ENCODE assay signal across 1 cellular context in the genomic region with DNA sequence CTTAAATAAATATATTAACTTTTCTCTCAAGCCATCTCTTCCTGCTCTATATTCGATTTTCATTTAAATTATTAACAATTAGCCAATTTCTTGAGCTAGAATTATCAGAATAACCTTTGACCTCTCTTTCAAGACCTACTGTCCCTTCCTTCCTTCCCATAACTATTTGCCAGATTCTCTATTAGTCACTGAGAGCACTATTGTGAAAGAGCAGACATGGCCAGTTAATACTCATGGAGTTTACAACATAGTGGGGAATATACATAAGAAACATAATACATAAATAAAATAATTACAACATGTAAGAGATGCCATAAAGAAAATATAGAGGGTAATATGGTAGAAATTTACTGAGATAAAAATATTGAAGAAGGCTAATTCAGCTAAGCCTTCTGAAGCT.
TF ChIP-seq lines count a peak whose summit lies in the region.

No MANE protein-coding gene starts in this region.

TF ChIP-seq in HepG2, 621 proteins besides CTCF, POLR2A, EP300 and RAD21:
- TF ChIP-seq, protein P1, sequence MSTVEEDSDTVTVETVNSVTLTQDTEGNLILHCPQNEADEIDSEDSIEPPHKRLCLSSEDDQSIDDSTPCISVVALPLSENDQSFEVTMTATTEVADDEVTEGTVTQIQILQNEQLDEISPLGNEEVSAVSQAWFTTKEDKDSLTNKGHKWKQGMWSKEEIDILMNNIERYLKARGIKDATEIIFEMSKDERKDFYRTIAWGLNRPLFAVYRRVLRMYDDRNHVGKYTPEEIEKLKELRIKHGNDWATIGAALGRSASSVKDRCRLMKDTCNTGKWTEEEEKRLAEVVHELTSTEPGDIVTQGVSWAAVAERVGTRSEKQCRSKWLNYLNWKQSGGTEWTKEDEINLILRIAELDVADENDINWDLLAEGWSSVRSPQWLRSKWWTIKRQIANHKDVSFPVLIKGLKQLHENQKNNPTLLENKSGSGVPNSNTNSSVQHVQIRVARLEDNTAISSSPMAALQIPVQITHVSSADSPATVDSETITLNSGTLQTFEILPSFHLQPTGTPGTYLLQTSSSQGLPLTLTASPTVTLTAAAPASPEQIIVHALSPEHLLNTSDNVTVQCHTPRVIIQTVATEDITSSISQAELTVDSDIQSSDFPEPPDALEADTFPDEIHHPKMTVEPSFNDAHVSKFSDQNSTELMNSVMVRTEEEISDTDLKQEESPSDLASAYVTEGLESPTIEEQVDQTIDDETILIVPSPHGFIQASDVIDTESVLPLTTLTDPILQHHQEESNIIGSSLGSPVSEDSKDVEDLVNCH (CRISPR knock-in tag; IDR thresholded peaks at IDR 0.05) = no peak
- TF ChIP-seq SAP130 (CRISPR knock-in tag; IDR thresholded peaks at IDR 0.05; ENCODE audit: low read depth) (no peak), SP2 (CRISPR knock-in tag; IDR thresholded peaks at IDR 0.05) (no peak), BCL6 (CRISPR knock-in tag; IDR thresholded peaks at IDR 0.05) (no peak), TOE1 (CRISPR knock-in tag; IDR thresholded peaks at IDR 0.05) (no peak), TBL1XR1 (IDR thresholded peaks at IDR 0.05; ENCODE audit: borderline replicate concordance, low read length, partially characterized antibody) (no peak), GABPA (IDR thresholded peaks at IDR 0.05; ENCODE audit: low read depth, low read length) (no peak), GABPA (CRISPR knock-in tag; IDR thresholded peaks at IDR 0.05; ENCODE audit: low read depth) (no peak), NCOA2 (CRISPR knock-in tag; IDR thresholded peaks at IDR 0.05) (no peak), ZNF549 (CRISPR knock-in tag; IDR thresholded peaks at IDR 0.05) (no peak), ZNF292 (CRISPR knock-in tag; IDR thresholded peaks at IDR 0.05; ENCODE audit: borderline replicate concordance, low read depth) (no peak), KLF9 (CRISPR knock-in tag; IDR thresholded peaks at IDR 0.05; ENCODE audit: low read depth) (no peak), SRSF4 (IDR thresholded peaks at IDR 0.05; ENCODE audit: low read depth, low read length, poor library complexity, severe bottlenecking) (no peak), ZNF816 (CRISPR knock-in tag; IDR thresholded peaks at IDR 0.05; ENCODE audit: borderline replicate concordance) (no peak), SOX6 (IDR thresholded peaks at IDR 0.05) (no peak), SOX6 (CRISPR knock-in tag; IDR thresholded peaks at IDR 0.05) (no peak), SMARCC2 (IDR thresholded peaks at IDR 0.05) (no peak)
- TF ChIP-seq, protein P2, sequence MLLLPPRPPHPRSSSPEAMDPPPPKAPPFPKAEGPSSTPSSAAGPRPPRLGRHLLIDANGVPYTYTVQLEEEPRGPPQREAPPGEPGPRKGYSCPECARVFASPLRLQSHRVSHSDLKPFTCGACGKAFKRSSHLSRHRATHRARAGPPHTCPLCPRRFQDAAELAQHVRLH (CRISPR knock-in tag; IDR thresholded peaks at IDR 0.05; ENCODE audit: borderline replicate concordance, low read depth) = no peak
- TF ChIP-seq, protein P3, sequence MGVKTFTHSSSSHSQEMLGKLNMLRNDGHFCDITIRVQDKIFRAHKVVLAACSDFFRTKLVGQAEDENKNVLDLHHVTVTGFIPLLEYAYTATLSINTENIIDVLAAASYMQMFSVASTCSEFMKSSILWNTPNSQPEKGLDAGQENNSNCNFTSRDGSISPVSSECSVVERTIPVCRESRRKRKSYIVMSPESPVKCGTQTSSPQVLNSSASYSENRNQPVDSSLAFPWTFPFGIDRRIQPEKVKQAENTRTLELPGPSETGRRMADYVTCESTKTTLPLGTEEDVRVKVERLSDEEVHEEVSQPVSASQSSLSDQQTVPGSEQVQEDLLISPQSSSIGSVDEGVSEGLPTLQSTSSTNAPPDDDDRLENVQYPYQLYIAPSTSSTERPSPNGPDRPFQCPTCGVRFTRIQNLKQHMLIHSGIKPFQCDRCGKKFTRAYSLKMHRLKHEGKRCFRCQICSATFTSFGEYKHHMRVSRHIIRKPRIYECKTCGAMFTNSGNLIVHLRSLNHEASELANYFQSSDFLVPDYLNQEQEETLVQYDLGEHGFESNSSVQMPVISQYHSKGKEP (CRISPR knock-in tag; IDR thresholded peaks at IDR 0.05) = no peak
- TF ChIP-seq, protein P4, sequence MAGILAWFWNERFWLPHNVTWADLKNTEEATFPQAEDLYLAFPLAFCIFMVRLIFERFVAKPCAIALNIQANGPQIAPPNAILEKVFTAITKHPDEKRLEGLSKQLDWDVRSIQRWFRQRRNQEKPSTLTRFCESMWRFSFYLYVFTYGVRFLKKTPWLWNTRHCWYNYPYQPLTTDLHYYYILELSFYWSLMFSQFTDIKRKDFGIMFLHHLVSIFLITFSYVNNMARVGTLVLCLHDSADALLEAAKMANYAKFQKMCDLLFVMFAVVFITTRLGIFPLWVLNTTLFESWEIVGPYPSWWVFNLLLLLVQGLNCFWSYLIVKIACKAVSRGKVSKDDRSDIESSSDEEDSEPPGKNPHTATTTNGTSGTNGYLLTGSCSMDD (CRISPR knock-in tag; IDR thresholded peaks at IDR 0.05) = no peak
- TF ChIP-seq, protein P5, sequence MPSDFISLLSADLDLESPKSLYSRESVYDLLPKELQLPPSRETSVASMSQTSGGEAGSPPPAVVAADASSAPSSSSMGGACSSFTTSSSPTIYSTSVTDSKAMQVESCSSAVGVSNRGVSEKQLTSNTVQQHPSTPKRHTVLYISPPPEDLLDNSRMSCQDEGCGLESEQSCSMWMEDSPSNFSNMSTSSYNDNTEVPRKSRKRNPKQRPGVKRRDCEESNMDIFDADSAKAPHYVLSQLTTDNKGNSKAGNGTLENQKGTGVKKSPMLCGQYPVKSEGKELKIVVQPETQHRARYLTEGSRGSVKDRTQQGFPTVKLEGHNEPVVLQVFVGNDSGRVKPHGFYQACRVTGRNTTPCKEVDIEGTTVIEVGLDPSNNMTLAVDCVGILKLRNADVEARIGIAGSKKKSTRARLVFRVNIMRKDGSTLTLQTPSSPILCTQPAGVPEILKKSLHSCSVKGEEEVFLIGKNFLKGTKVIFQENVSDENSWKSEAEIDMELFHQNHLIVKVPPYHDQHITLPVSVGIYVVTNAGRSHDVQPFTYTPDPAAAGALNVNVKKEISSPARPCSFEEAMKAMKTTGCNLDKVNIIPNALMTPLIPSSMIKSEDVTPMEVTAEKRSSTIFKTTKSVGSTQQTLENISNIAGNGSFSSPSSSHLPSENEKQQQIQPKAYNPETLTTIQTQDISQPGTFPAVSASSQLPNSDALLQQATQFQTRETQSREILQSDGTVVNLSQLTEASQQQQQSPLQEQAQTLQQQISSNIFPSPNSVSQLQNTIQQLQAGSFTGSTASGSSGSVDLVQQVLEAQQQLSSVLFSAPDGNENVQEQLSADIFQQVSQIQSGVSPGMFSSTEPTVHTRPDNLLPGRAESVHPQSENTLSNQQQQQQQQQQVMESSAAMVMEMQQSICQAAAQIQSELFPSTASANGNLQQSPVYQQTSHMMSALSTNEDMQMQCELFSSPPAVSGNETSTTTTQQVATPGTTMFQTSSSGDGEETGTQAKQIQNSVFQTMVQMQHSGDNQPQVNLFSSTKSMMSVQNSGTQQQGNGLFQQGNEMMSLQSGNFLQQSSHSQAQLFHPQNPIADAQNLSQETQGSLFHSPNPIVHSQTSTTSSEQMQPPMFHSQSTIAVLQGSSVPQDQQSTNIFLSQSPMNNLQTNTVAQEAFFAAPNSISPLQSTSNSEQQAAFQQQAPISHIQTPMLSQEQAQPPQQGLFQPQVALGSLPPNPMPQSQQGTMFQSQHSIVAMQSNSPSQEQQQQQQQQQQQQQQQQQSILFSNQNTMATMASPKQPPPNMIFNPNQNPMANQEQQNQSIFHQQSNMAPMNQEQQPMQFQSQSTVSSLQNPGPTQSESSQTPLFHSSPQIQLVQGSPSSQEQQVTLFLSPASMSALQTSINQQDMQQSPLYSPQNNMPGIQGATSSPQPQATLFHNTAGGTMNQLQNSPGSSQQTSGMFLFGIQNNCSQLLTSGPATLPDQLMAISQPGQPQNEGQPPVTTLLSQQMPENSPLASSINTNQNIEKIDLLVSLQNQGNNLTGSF (CRISPR knock-in tag; IDR thresholded peaks at IDR 0.05) = no peak
